23 cellular contexts compared by ENCODE assay signal in the genomic region with DNA sequence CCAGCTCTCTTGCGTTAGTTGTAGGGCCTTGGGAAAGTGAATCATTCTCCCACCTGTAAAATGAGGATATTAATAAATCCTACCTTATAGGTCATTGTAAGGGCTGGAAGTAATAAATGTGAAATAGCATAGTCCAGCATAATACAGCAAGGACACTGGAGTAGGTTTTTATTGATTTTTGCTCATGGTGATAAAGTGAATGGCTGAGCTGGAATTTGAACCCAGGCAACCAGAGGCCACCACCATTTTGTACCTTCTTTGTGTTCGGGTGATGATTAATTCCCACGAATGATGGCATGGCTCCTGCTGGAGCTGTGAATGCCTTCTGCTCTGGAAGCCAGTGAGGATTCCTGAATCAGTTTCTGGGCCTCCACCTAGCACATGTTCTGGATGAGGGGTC.
"Had no signal": no experiment of that assay in that cellular context is flagged by ENCODE, and none has a peak within 500 bp of the region (broad histone marks: within the 10 kb centered on the region; RNA-seq: fewer than 3 reads in every experiment).

No MANE protein-coding gene starts in this region.

- H3K9me3 ChIP-seq: esophagus muscularis mucosa, heart right ventricle, mucosa of descending colon, pancreas, SK-N-SH, spleen, tibial nerve had no signal

- DNase-seq: activated B cell treated with CpG ODN at 0.5 μM for 24 hours; activated CD4-positive, alpha-beta T cell treated with anti-CD3 and anti-CD28 coated beads for 48 hours; activated CD8-positive, alpha-beta T cell treated with anti-CD3 and anti-CD28 coated beads for 36 hours; activated naive CD4-positive, alpha-beta T cell treated with anti-CD3 and anti-CD28 coated beads, Interleukin-2, amount 10 ng/mL, durations not matched to agents 7 days and 5 days; activated T-cell treated with anti-CD3 and anti-CD28 coated beads, Interleukin-2, amount 50 U/mL, for 24 hours; aorta; effector CD4-positive, alpha-beta T cell; heart right ventricle; kidney glomerular epithelial cell; left ventricle myocardium superior; mesenchymal stem cell; mucosa of descending colon; naive B cell; pancreas; SK-N-SH; spleen; stimulated activated CD4-positive, alpha-beta T cell treated with anti-CD3 and anti-CD28 coated beads, Interleukin-4, amount 100 ng/mL, for 4 hours; stimulated activated naive CD4-positive, alpha-beta T cell had no signal

- H3K9me3 Mint-ChIP-seq: activated B cell treated with CpG ODN at 0.5 μM for 24 hours; activated CD8-positive, alpha-beta T cell treated with anti-CD3 and anti-CD28 coated beads for 36 hours; activated naive CD4-positive, alpha-beta T cell treated with anti-CD3 and anti-CD28 coated beads, Interleukin-2, amount 10 ng/mL, durations not matched to agents 7 days and 5 days; activated T-cell treated with anti-CD3 and anti-CD28 coated beads, Interleukin-2, amount 50 U/mL, for 24 hours; central memory CD8-positive, alpha-beta T cell; naive B cell had no signal

- H3K27me3 Mint-ChIP-seq: activated B cell treated with CpG ODN at 0.5 μM for 24 hours; activated CD8-positive, alpha-beta T cell treated with anti-CD3 and anti-CD28 coated beads for 36 hours; activated naive CD4-positive, alpha-beta T cell treated with anti-CD3 and anti-CD28 coated beads, Interleukin-2, amount 10 ng/mL, durations not matched to agents 7 days and 5 days; activated T-cell treated with anti-CD3 and anti-CD28 coated beads, Interleukin-2, amount 50 U/mL, for 24 hours; central memory CD8-positive, alpha-beta T cell; naive B cell had no signal

- H3K27ac ChIP-seq: heart right ventricle, pancreas, spleen had no signal

- ATAC-seq: activated CD8-positive, alpha-beta T cell treated with anti-CD3 and anti-CD28 coated beads for 36 hours; heart right ventricle; left ventricle myocardium superior; mucosa of descending colon; pancreas; sciatic nerve had no signal

- H3K27me3 ChIP-seq: esophagus muscularis mucosa, heart right ventricle, pancreas, spleen, tibial nerve had no signal

- H3K4me3 Mint-ChIP-seq: activated B cell treated with CpG ODN at 0.5 μM for 24 hours; activated CD8-positive, alpha-beta T cell treated with anti-CD3 and anti-CD28 coated beads for 36 hours; activated naive CD4-positive, alpha-beta T cell treated with anti-CD3 and anti-CD28 coated beads, Interleukin-2, amount 10 ng/mL, durations not matched to agents 7 days and 5 days; activated T-cell treated with anti-CD3 and anti-CD28 coated beads, Interleukin-2, amount 50 U/mL, for 24 hours; central memory CD8-positive, alpha-beta T cell; naive B cell had no signal

- H3K4me3 ChIP-seq: coronary artery, esophagus muscularis mucosa, heart right ventricle, mucosa of descending colon, pancreas, spleen, tibial nerve had no signal
